ENCODE assay signal across 8 cellular contexts in the genomic region with DNA sequence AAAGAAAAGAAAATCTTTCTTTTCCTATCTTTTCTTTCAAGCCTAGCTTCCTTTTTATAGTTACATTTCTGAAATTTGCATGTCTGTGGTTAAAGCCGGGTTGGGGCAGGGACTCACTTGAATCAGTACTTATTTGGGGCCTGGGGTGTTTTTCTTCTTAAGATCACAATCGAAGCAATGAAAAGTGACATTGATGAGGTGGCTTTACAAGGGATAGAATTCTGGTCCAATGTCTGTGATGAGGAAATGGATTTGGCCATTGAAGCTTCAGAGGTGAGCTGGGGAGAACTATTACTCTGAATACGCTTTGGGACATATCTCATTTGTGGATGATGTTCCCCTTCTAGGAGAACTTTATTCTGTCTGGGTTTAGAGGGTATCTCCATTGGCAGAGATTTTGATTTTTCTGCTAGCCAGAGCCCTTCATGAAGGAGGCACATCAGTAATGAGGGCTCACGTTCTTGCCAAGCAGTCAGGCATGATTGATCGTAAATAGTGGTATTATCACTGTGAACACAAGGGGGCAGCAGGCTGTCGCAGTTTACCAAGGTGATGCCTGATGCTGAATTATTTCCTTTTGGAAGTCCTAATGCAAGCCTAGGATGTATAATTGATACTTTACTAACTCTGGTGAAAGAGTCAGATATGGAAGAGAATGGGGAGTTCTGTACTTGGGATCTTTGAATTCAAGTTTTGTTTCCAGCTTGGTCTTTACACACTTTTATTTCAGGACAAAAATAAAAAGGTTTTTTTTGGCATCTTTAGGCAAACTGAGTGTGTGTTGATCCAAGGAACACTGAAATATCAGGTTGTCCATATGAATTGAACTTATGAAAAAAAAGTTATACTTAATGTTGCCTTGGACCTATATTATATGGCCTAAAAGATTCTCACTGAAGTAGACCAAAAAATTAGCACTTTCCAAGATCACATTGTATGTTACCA. TPM values are rescaled to one million over a fixed set of nuclear protein-coding genes. Genes with fewer than 3 reads are reported as not detected.
DNase-seq lines count a peak whose midpoint lies in the region; ATAC-seq and TF ChIP-seq lines count a peak whose summit lies in the region.

No MANE protein-coding gene starts in this region.

- peak; percentile 50 to 68 (median 51) for DNase-seq in CD8-positive, alpha-beta memory T cell
- peak; percentile 33 for DNase-seq in NCI-H82 treated with DMSO at 0.1 percent for 48 hours (lab: John Stamatoyannopoulos, UW; ENCODE audit: unreplicated experiment)
- peak; percentile 75 for DNase-seq in activated CD8-positive, alpha-beta T cell treated with anti-CD3 and anti-CD28 coated beads, Interleukin-2, amount 10 ng/mL, durations not matched to agents 7 days and 5 days
- peak; percentile 75 for DNase-seq in endothelial cell (ENCODE audit: low spot score)
- peak; percentile 60 for DNase-seq in myocyte (ENCODE audit: low read depth)
- DNase-seq in stimulated activated naive CD4-positive, alpha-beta T cell (lab: John Stamatoyannopoulos, UW), result peak; percentile 9 to 65 (median 42)

- H3K9me3 Mint-ChIP-seq in CD8-positive, alpha-beta memory T cell, result no peaks in the 10 kb centered on the region
- no peaks in the 10 kb centered on the region for H3K9me3 Mint-ChIP-seq in activated CD8-positive, alpha-beta T cell treated with anti-CD3 and anti-CD28 coated beads, Interleukin-2, amount 10 ng/mL, durations not matched to agents 7 days and 5 days (ENCODE audit: insufficient read depth)
- no peaks in the 10 kb centered on the region for H3K9me3 Mint-ChIP-seq in endothelial cell (ENCODE audit: unreplicated experiment)

- no peak overlapping the region for H3K27ac ChIP-seq in CD8-positive, alpha-beta memory T cell (ENCODE audit: low read depth, low read length)

- peaks cover 12% of the 10 kb centered on the region for H3K4me1 ChIP-seq in CD8-positive, alpha-beta memory T cell (ENCODE audit: insufficient read depth, low read length)

- peak overlapping the region in 1 of 7 donors; percentile 0 for H3K4me3 Mint-ChIP-seq in CD8-positive, alpha-beta memory T cell
- no peak overlapping the region for H3K4me3 Mint-ChIP-seq in activated CD8-positive, alpha-beta T cell treated with anti-CD3 and anti-CD28 coated beads, Interleukin-2, amount 10 ng/mL, durations not matched to agents 7 days and 5 days
- peak overlapping the region; percentile 20 for H3K4me3 Mint-ChIP-seq in endothelial cell (ENCODE audit: unreplicated experiment)

- no peak overlapping the region for H3K4me3 ChIP-seq in CD8-positive, alpha-beta memory T cell (ENCODE audit: low read length)

- peak; percentile 42 for ATAC-seq in HG03066 (IDR thresholded peaks at IDR 0.05; ENCODE audit: low read depth, unreplicated experiment)
- peak; percentile 61 for ATAC-seq in activated CD8-positive, alpha-beta T cell treated with anti-CD3 and anti-CD28 coated beads, Interleukin-2, amount 10 ng/mL, durations not matched to agents 7 days and 5 days
- ATAC-seq in GM19395 (IDR thresholded peaks at IDR 0.05; ENCODE audit: unreplicated experiment), result no peak

- POLR2A ChIA-PET in CD8-positive, alpha-beta memory T cell (lab: Charles Lee), result interaction anchor here (0.6 to 4.1 kb wide), 3 partner anchors 8 to 340 kb away, joined by 3 to 33 read pairs (median 4); a partner anchor contains a TSS
- POLR2A ChIA-PET in activated CD8-positive, alpha-beta T cell treated with anti-CD3 and anti-CD28 coated beads, Interleukin-2, amount 10 ng/mL, durations not matched to agents 7 days and 5 days (lab: Charles Lee), result interaction anchor here (0.9 to 5.4 kb wide), 10 partner anchors 9 to 145 kb away, joined by 3 to 29 read pairs (median 3); a partner anchor contains a TSS

- peaks cover 7 to 82% (median 9%) of the 10 kb centered on the region in 3 donors for H3K36me3 Mint-ChIP-seq in CD8-positive, alpha-beta memory T cell
- H3K36me3 Mint-ChIP-seq in activated CD8-positive, alpha-beta T cell treated with anti-CD3 and anti-CD28 coated beads, Interleukin-2, amount 10 ng/mL, durations not matched to agents 7 days and 5 days (ENCODE audit: low read depth), result peaks cover 73% of the 10 kb centered on the region
- H3K36me3 Mint-ChIP-seq in endothelial cell (ENCODE audit: low read depth, unreplicated experiment), result peaks cover 21% of the 10 kb centered on the region

- H3K4me1 Mint-ChIP-seq in CD8-positive, alpha-beta memory T cell, result peaks cover 20 to 23% (median 21%) of the 10 kb centered on the region in 3 donors
- peaks cover 37% of the 10 kb centered on the region for H3K4me1 Mint-ChIP-seq in activated CD8-positive, alpha-beta T cell treated with anti-CD3 and anti-CD28 coated beads, Interleukin-2, amount 10 ng/mL, durations not matched to agents 7 days and 5 days (ENCODE audit: low read depth)
- H3K4me1 Mint-ChIP-seq in endothelial cell (ENCODE audit: unreplicated experiment), result no peaks in the 10 kb centered on the region

- CTCF ChIA-PET in CD8-positive, alpha-beta memory T cell (lab: Charles Lee), result interaction anchor here (0.7 to 6.3 kb wide), 21 partner anchors 9 to 157 kb away, joined by 3 to 82 read pairs (median 5); a partner anchor contains a TSS
- CTCF ChIA-PET in activated CD8-positive, alpha-beta T cell treated with anti-CD3 and anti-CD28 coated beads, Interleukin-2, amount 10 ng/mL, durations not matched to agents 7 days and 5 days (lab: Charles Lee), result interaction anchor here (0.6 to 6.4 kb wide), 35 partner anchors 10 to 225 kb away, joined by 3 to 95 read pairs (median 4); a partner anchor contains a TSS

- H3K36me3 ChIP-seq in CD8-positive, alpha-beta memory T cell (ENCODE audit: insufficient read depth, low read length), result peaks cover 65% of the 10 kb centered on the region

- H3K27ac Mint-ChIP-seq in CD8-positive, alpha-beta memory T cell, result peak overlapping the region; percentile 18 to 90 (median 66)
- peak overlapping the region; percentile 39 for H3K27ac Mint-ChIP-seq in activated CD8-positive, alpha-beta T cell treated with anti-CD3 and anti-CD28 coated beads, Interleukin-2, amount 10 ng/mL, durations not matched to agents 7 days and 5 days
- peak overlapping the region; percentile 64 for H3K27ac Mint-ChIP-seq in endothelial cell (ENCODE audit: unreplicated experiment)

- H3K27me3 Mint-ChIP-seq in CD8-positive, alpha-beta memory T cell, result no peaks in the 10 kb centered on the region
- H3K27me3 Mint-ChIP-seq in activated CD8-positive, alpha-beta T cell treated with anti-CD3 and anti-CD28 coated beads, Interleukin-2, amount 10 ng/mL, durations not matched to agents 7 days and 5 days (ENCODE audit: low read depth), result no peaks in the 10 kb centered on the region
- no peaks in the 10 kb centered on the region for H3K27me3 Mint-ChIP-seq in endothelial cell (ENCODE audit: unreplicated experiment)

- H3K27me3 ChIP-seq in CD8-positive, alpha-beta memory T cell (ENCODE audit: insufficient read depth, low read length, poor library complexity, severe bottlenecking), result no peaks in the 10 kb centered on the region

- peak; percentile 78 for TF ChIP-seq CTCF in endothelial cell (IDR thresholded peaks at IDR 0.05; ENCODE audit: unreplicated experiment)

- no peaks in the 10 kb centered on the region for H3K9me3 ChIP-seq in CD8-positive, alpha-beta memory T cell (ENCODE audit: low read length)

RNA-seq across cellular contexts. Expression of a gene that starts 14.6 kb away (rescaled TPM):
- total RNA-seq in CD8-positive, alpha-beta memory T cell, result 100 to 1,000 TPM; 907 to 915 TPM
- 35.9 TPM for polyA plus RNA-seq in CD8-positive, alpha-beta memory T cell
- 100 to 1,000 TPM; 413 to 427 TPM for total RNA-seq in activated CD8-positive, alpha-beta T cell treated with anti-CD3 and anti-CD28 coated beads, Interleukin-2, amount 10 ng/mL, durations not matched to agents 7 days and 5 days
- 376 TPM for total RNA-seq in endothelial cell (ENCODE audit: unreplicated experiment)
- total RNA-seq in myocyte, result 230 and 249 TPM in 2 replicates
- polyA plus RNA-seq in myocyte (2012), result 140 TPM

RNA-seq across cellular contexts. Expression of a gene that starts 29.7 kb away (rescaled TPM):
- total RNA-seq in CD8-positive, alpha-beta memory T cell, result 1 to 10 TPM; 6.6 to 6.7 TPM
- polyA plus RNA-seq in CD8-positive, alpha-beta memory T cell, result 1.8 TPM
- total RNA-seq in activated CD8-positive, alpha-beta T cell treated with anti-CD3 and anti-CD28 coated beads, Interleukin-2, amount 10 ng/mL, durations not matched to agents 7 days and 5 days, result 1 to 10 TPM; 2.4 to 3.7 TPM
- 31.4 TPM for total RNA-seq in endothelial cell (ENCODE audit: unreplicated experiment)
- total RNA-seq in myocyte, result 13.7 and 18.0 TPM in 2 replicates
- 14.2 TPM for polyA plus RNA-seq in myocyte (2012)
